Comparison of ENCODE assay signal across 1 cellular context in genomic region chr11:71977743-71978418, GRCh38.
TF ChIP-seq lines count a peak whose summit lies in the region.

No MANE protein-coding gene starts in this region.

TF ChIP-seq in K562, 482 proteins besides CTCF, POLR2A, EP300 and RAD21:
- TF ChIP-seq ARHGAP35 (IDR thresholded peaks at IDR 0.05; ENCODE audit: partially characterized antibody) = no peak
- TF ChIP-seq FOS (IDR thresholded peaks at IDR 0.05; ENCODE audit: extremely low read depth, insufficient read length) = no peak
- TF ChIP-seq GTF2A2 (tag; IDR thresholded peaks at IDR 0.05) = no peak
- 0 out of 2 replicates have a peak, but pooled peaks have one; percentile 25 for TF ChIP-seq DEAF1 (CRISPR knock-in tag; IDR thresholded peaks at IDR 0.05)
- no peak for TF ChIP-seq NCOR1 (IDR thresholded peaks at IDR 0.05)
- TF ChIP-seq ZNF740 (CRISPR knock-in tag; IDR thresholded peaks at IDR 0.05) = peak; percentile 19; the same call in 1 of the 2 replicates
- TF ChIP-seq ZNF740 (tag; IDR thresholded peaks at IDR 0.05) = no peak
- TF ChIP-seq SMC3 (conservative IDR thresholded peaks at IDR 0.05; ENCODE audit: insufficient read depth, low read depth, low read length) = peak; percentile 66; the same call in 1 of the 2 replicates
